In the genomic region with DNA sequence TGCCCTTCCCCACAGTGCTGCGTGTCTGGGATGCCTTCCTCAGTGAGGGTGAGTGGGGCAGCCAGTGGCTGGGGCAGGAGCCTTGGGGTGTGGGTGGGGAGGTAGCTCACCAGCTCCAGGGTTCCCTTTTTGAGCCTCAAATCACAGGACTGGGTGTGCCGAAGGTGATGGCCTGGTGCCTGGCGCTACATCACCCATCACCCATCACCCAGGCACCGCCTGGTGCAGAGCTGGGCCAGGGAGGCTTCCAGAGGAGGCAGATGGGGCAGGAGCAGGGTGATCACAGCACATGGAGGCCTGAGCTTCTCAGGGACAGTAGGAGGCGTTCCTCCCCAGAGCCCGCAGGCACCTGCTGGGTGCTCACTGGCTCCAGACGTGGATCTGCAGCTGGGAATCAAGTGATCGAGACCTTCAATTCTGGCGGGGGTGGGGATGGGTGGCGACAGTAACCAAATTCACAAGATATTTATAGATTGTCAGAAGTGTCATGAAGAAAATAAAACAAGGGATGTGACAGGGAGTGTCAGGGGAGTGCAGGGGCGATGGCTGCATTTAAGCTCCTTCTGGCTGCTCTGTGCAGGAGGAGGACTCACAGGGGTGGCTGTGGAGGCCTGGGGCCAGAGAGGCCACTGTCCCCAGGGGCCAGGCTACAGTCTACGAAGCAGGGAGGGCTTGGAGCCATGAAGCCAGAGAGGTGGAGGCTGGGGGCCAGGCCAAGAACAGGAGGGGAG, we compare ENCODE assay signal across 11 cellular contexts. TPM values are rescaled to one million over a fixed set of nuclear protein-coding genes. Genes with fewer than 3 reads are reported as not detected.
DNase-seq lines count a peak whose midpoint lies in the region; ATAC-seq and TF ChIP-seq lines count a peak whose summit lies in the region.
"Had no signal": no experiment of that assay in that cellular context is flagged by ENCODE, and none has a peak within 500 bp of the region (broad histone marks: within the 10 kb centered on the region; RNA-seq: fewer than 3 reads in every experiment).

No MANE protein-coding gene starts in this region.

- peak overlapping the region; percentile 74 for H3K27ac Mint-ChIP-seq in activated T-helper 17 cell treated with anti-CD3 and anti-CD28 coated beads, Interleukin-2, amount 50 U/mL, for 72 hours

- peaks cover 0 to 11% (median 0%) of the 10 kb centered on the region in 11 experiments; a peak in 1 of 22 replicates for H3K27me3 ChIP-seq in BLaER1 treated with 17β-estradiol and CSF1 and Interleukin-3, amounts not matched to agents 10 nM and 100 nM
- H3K27me3 ChIP-seq in HL-60 (ENCODE audit: insufficient read depth, poor library complexity, severe bottlenecking) = no peaks in the 10 kb centered on the region

- H3K9ac ChIP-seq in BLaER1 treated with 17β-estradiol and CSF1 and Interleukin-3, amounts not matched to agents 10 nM and 100 nM = peak overlapping the region in 9 of 11 experiments; percentile 8 to 80 (median 54); a peak in 12 of 22 replicates

- peak overlapping the region; percentile 98 for H3K4me3 Mint-ChIP-seq in activated T-helper 17 cell treated with anti-CD3 and anti-CD28 coated beads, Interleukin-2, amount 50 U/mL, for 72 hours

- no peaks in the 10 kb centered on the region for H3K9me3 ChIP-seq in BLaER1 treated with 17β-estradiol and CSF1 and Interleukin-3, amounts not matched to agents 10 nM and 100 nM (replicated peaks in 1 of 11)
- H3K9me3 ChIP-seq in mucosa of descending colon = no peaks in the 10 kb centered on the region

- H3K4me1 ChIP-seq in BLaER1 treated with 17β-estradiol and CSF1 and Interleukin-3, amounts not matched to agents 10 nM and 100 nM = peaks cover 83 to 100% (median 100%) of the 10 kb centered on the region in 10 experiments
- peaks cover 10% of the 10 kb centered on the region for H3K4me1 ChIP-seq in mucosa of descending colon (ENCODE audit: low read depth)

- H3K4me2 ChIP-seq in BLaER1 treated with 17β-estradiol and CSF1 and Interleukin-3, amounts not matched to agents 10 nM and 100 nM = peak overlapping the region; percentile 77 to 100 (median 98)

- peaks cover 32% of the 10 kb centered on the region for H3K4me1 Mint-ChIP-seq in activated T-helper 17 cell treated with anti-CD3 and anti-CD28 coated beads, Interleukin-2, amount 50 U/mL, for 72 hours

- intact Hi-C loops in mucosa of descending colon (cut with DNase I, micrococcal nuclease) = no loop called here

- peaks cover 0 to 46% (median 5%) of the 10 kb centered on the region in 11 experiments; a peak in 10 of 22 replicates for H4K20me1 ChIP-seq in BLaER1 treated with 17β-estradiol and CSF1 and Interleukin-3, amounts not matched to agents 10 nM and 100 nM

- peak overlapping the region in 5 of 11 experiments; percentile 66 to 94 (median 87); a peak in 7 of 22 replicates for H3K27ac ChIP-seq in BLaER1 treated with 17β-estradiol and CSF1 and Interleukin-3, amounts not matched to agents 10 nM and 100 nM
- peak overlapping the region; percentile 81 for H3K27ac ChIP-seq in HL-60 (replicated peaks)
- H3K27ac ChIP-seq: coronary artery had no signal

- no peak for TF ChIP-seq CTCF in HL-60 (IDR thresholded peaks at IDR 0.05; ENCODE audit: insufficient read depth, low read length)
- no peak for TF ChIP-seq CTCF in mucosa of descending colon (IDR thresholded peaks at IDR 0.05)

- H3K9me3 Mint-ChIP-seq in activated T-helper 17 cell treated with anti-CD3 and anti-CD28 coated beads, Interleukin-2, amount 50 U/mL, for 72 hours = no peaks in the 10 kb centered on the region

- H3K27me3 Mint-ChIP-seq in activated T-helper 17 cell treated with anti-CD3 and anti-CD28 coated beads, Interleukin-2, amount 50 U/mL, for 72 hours = no peaks in the 10 kb centered on the region

- peaks cover 0 to 10% (median 0%) of the 10 kb centered on the region in 11 experiments; a peak in 2 of 22 replicates for H3K36me3 ChIP-seq in BLaER1 treated with 17β-estradiol and CSF1 and Interleukin-3, amounts not matched to agents 10 nM and 100 nM
- no peaks in the 10 kb centered on the region for H3K36me3 ChIP-seq in mucosa of descending colon (ENCODE audit: low read depth)

- ATAC-seq in activated T-helper 17 cell treated with anti-CD3 and anti-CD28 coated beads, Interleukin-2, amount 50 U/mL, for 72 hours (replicated peaks) = peak; percentile 3
- ATAC-seq in mucosa of descending colon = peak; percentile 3
- ATAC-seq in GM21515 (IDR thresholded peaks at IDR 0.05; ENCODE audit: unreplicated experiment) = no peak

- peaks cover 72% of the 10 kb centered on the region for H3K36me3 Mint-ChIP-seq in activated T-helper 17 cell treated with anti-CD3 and anti-CD28 coated beads, Interleukin-2, amount 50 U/mL, for 72 hours (ENCODE audit: low read depth)

- DNase-seq in HL-60 (ENCODE audit: low read depth in 1 of 2, low spot score in 1 of 2) = no peak
- DNase-seq in mucosa of descending colon = peak in 1 of 3 donors; percentile 33
- no peak for DNase-seq in NCI-H2107 (lab: John Stamatoyannopoulos, UW)
- no peak for DNase-seq in stimulated activated CD8-positive, alpha-beta memory T cell treated with anti-CD3 and anti-CD28 coated beads, Interleukin-4, amount 100 ng/mL, for 48 hours
- no peak for DNase-seq in SK-N-DZ (ENCODE audit: low spot score)

- peak overlapping the region in 3 of 10 experiments; percentile 11 to 41 (median 21); a peak in 4 of 20 replicates for H3K4me3 ChIP-seq in BLaER1 treated with 17β-estradiol and CSF1 and Interleukin-3, amounts not matched to agents 10 nM and 100 nM
- H3K4me3 ChIP-seq in HL-60 (replicated peaks; ENCODE audit: insufficient read depth, low read length) = no peak overlapping the region
- H3K4me3 ChIP-seq in mucosa of descending colon = no peak overlapping the region
- H3K4me3 ChIP-seq: coronary artery had no signal

RNA-seq across cellular contexts. Expression of gene TBC1D10C, which starts 3.3 kb away (rescaled TPM):
- total RNA-seq in activated T-helper 17 cell treated with anti-CD3 and anti-CD28 coated beads, Interleukin-2, amount 50 U/mL, for 72 hours = 100 to 1,000 TPM; 155 to 197 TPM
- 1 to 10 TPM; 5.0 to 8.4 (median 5.3) TPM for total RNA-seq in mucosa of descending colon
- polyA plus RNA-seq in SK-N-DZ (2014; cell fraction: cytosol; rRNA removed) = 1.7 TPM in 1 of 2 replicates, not detected in the other
- polyA plus RNA-seq in SK-N-DZ (2014; cell fraction: nucleus; rRNA removed) = 1.2 and 1.4 TPM in 2 replicates
- total RNA-seq: M059J had no signal
- polyA plus RNA-seq: keratinocyte had no signal

RNA-seq across cellular contexts. Expression of gene PPP1CA, which starts 5.5 kb away (rescaled TPM):
- total RNA-seq in activated T-helper 17 cell treated with anti-CD3 and anti-CD28 coated beads, Interleukin-2, amount 50 U/mL, for 72 hours = 100 to 1,000 TPM; 220 to 322 TPM
- total RNA-seq in mucosa of descending colon = 100 to 1,000 TPM; 130 to 239 (median 209) TPM
- polyA plus RNA-seq in SK-N-DZ (2014; cell fraction: cytosol; rRNA removed) = 170 and 171 TPM in 2 replicates
- 101 and 105 TPM in 2 replicates for polyA plus RNA-seq in SK-N-DZ (2014; cell fraction: nucleus; rRNA removed)

RNA-seq across cellular contexts. Expression of gene CARNS1, which starts 8.3 kb away (rescaled TPM):
- total RNA-seq in activated T-helper 17 cell treated with anti-CD3 and anti-CD28 coated beads, Interleukin-2, amount 50 U/mL, for 72 hours = 10 to 100 TPM in 1 of 2 donors, 1 to 10 TPM in 1; 2.0 to 10.6 TPM
- under 1 TPM; 0.26 to 0.89 (median 0.70) TPM for total RNA-seq in mucosa of descending colon
- polyA plus RNA-seq in SK-N-DZ (2014; cell fraction: cytosol; rRNA removed) = not detected in 2 replicates
- not detected in 2 replicates for polyA plus RNA-seq in SK-N-DZ (2014; cell fraction: nucleus; rRNA removed)
- polyA plus RNA-seq: keratinocyte had no signal

RNA-seq across cellular contexts. Expression of gene RAD9A, which starts 15.3 kb away (rescaled TPM):
- total RNA-seq in activated T-helper 17 cell treated with anti-CD3 and anti-CD28 coated beads, Interleukin-2, amount 50 U/mL, for 72 hours = 10 to 100 TPM; 32.0 to 37.5 TPM
- 10 to 100 TPM; 27.9 to 39.3 (median 29.1) TPM for total RNA-seq in mucosa of descending colon
- 10.4 and 14.3 TPM in 2 replicates for polyA plus RNA-seq in SK-N-DZ (2014; cell fraction: cytosol; rRNA removed)
- 38.3 and 51.4 TPM in 2 replicates for polyA plus RNA-seq in SK-N-DZ (2014; cell fraction: nucleus; rRNA removed)

RNA-seq across cellular contexts. Expression of gene RPS6KB2, which starts 21.2 kb away (rescaled TPM):
- 10 to 100 TPM; 62.3 to 63.0 TPM for total RNA-seq in activated T-helper 17 cell treated with anti-CD3 and anti-CD28 coated beads, Interleukin-2, amount 50 U/mL, for 72 hours
- total RNA-seq in mucosa of descending colon = 10 to 100 TPM; 43.1 to 51.6 (median 45.4) TPM
- 116 and 124 TPM in 2 replicates for polyA plus RNA-seq in SK-N-DZ (2014; cell fraction: cytosol; rRNA removed)
- 201 and 220 TPM in 2 replicates for polyA plus RNA-seq in SK-N-DZ (2014; cell fraction: nucleus; rRNA removed)

Comparison
In these comparisons a context has a peak if more than half of its experiments do, and no peak if none do; other contexts are left out.
1. RNA of gene TBC1D10C, which starts 3.3 kb away (total RNA-seq): 155 to 197 TPM in activated T-helper 17 cell treated with anti-CD3 and anti-CD28 coated beads, Interleukin-2, amount 50 U/mL, for 72 hours; 5.0 to 8.4 TPM in mucosa of descending colon; every median in the first group is over 10 times any median in the second.